10 cellular contexts compared by ENCODE assay signal in the genomic region with DNA sequence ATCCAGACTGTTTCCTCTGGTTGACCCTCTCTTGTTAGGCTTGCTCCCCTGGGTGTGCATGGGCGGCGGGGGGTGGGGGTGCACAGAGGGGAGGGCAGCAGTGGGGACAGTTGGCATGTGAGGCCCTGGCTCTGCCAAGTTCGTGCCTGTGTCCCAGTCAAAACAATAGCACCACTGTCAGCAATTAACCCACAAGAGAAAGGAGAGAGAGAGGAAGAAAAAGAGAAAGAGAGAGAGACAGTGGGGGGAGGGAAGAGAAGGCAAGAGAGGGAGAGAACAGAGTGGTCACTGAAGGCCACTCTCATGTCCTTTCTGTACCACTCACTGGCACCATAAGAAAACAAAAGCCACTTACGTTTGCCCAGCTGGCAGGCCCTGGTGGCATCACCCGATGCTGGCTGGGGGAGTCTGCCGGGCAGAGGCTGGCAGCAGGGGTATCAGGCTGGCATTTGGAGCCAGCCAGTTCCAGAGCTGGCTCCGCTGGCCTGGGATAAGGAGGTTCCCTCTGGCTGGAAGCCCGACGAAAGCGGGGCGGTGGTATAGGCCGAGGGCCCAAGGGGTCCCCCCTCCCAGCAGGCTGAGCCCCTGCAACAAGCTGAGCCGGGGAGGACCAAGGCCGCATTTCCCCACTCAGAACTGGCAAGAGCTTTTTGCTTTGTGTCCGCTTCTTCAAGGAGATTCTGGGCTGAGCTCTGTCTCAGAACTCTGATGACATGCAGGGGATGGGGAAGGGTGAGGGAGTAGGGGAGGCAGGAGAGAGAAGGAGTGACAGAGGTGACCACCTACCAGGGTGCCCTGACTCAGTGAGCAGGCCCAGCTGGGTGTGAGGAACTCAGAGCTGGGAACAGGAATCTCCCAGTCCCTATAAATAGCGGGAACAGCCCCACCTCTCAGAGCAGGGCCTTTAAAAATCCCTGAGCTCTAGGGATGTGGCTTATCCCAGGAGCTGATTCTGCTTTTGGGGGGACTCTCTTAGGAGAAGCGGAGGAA. TPM values are rescaled to one million over a fixed set of nuclear protein-coding genes. Genes with fewer than 3 reads are reported as not detected.
DNase-seq lines count a peak whose midpoint lies in the region; ATAC-seq and TF ChIP-seq lines count a peak whose summit lies in the region.
"Had no signal": no experiment of that assay in that cellular context is flagged by ENCODE, and none has a peak within 500 bp of the region (broad histone marks: within the 10 kb centered on the region; RNA-seq: fewer than 3 reads in every experiment).

No MANE protein-coding gene starts in this region.

- peaks cover 47% of the 10 kb centered on the region for H3K4me1 ChIP-seq in OCI-LY7 (ENCODE audit: insufficient read depth, low read length, poor library complexity, severe bottlenecking)

- peak overlapping the region; percentile 65 for H3K4me3 Mint-ChIP-seq in glutamatergic neuron (ENCODE audit: unreplicated experiment)

- peak overlapping the region; percentile 62 for H3K4me2 ChIP-seq in OCI-LY7 (ENCODE audit: low read length)

- H3K9me2 ChIP-seq in OCI-LY7 (ENCODE audit: insufficient read depth, low read length) = no peaks in the 10 kb centered on the region

- H4K20me1 ChIP-seq in OCI-LY7 (ENCODE audit: insufficient read depth, low read length) = no peaks in the 10 kb centered on the region

- H3K9me3 Mint-ChIP-seq in glutamatergic neuron (ENCODE audit: unreplicated experiment) = peaks cover 8% of the 10 kb centered on the region

- TF ChIP-seq CTCF in GM12875 (IDR thresholded peaks at IDR 0.05; ENCODE audit: borderline replicate concordance, insufficient read depth, low read depth, low read length) (no peak), OCI-LY7 (conservative IDR thresholded peaks at IDR 0.05; ENCODE audit: low read length) (no peak), glutamatergic neuron (IDR thresholded peaks at IDR 0.05; ENCODE audit: partially characterized antibody, unreplicated experiment) (no peak)

- POLR2A ChIA-PET in OCI-LY7 (lab: Charles Lee) = interaction anchor here (0.7 to 6.3 kb wide), 11 partner anchors 12 to 144 kb away, joined by 3 to 55 read pairs (median 4); a partner anchor contains a TSS

- DNase-seq in OCI-LY7 (ENCODE audit: low spot score) (no peak), glutamatergic neuron (no peak), posterior cingulate gyrus (peak; percentile 66 to 97 (median 77)), NCI-H345 treated with DMSO at 0.1 percent for 48 hours (lab: John Stamatoyannopoulos, UW; ENCODE audit: unreplicated experiment) (no peak), NCI-H526 treated with DMSO at 0.1 percent for 48 hours (lab: John Stamatoyannopoulos, UW) (no peak)
- DNase-seq: activated gamma-delta T cell treated with Interleukin-2 at 50 U/mL for 16 hours, NCI-H1105 had no signal

- no peak overlapping the region for H3K27ac ChIP-seq in OCI-LY7 (ENCODE audit: low read depth, low read length, poor library complexity, severe bottlenecking)

- peak overlapping the region; percentile 81 for H3K27ac Mint-ChIP-seq in glutamatergic neuron (ENCODE audit: unreplicated experiment)

- peaks cover 35% of the 10 kb centered on the region for H3K4me1 Mint-ChIP-seq in glutamatergic neuron (ENCODE audit: low read depth, unreplicated experiment)

- no TSS peak for BruUV-seq in OCI-LY7 (replicated peaks; lab: Mats Ljungman, UMichigan)

- H3K36me3 Mint-ChIP-seq in glutamatergic neuron (ENCODE audit: unreplicated experiment) = peaks cover 21% of the 10 kb centered on the region

- no peaks in the 10 kb centered on the region for H3K79me2 ChIP-seq in OCI-LY7 (ENCODE audit: insufficient read depth, low read depth, low read length)

- H3K36me3 ChIP-seq in OCI-LY7 (ENCODE audit: insufficient read depth, low read length) = no peaks in the 10 kb centered on the region

- CTCF ChIA-PET in OCI-LY7 (lab: Charles Lee; ENCODE audit: unreplicated experiment) = interaction anchor here (0.6 to 2.4 kb wide), 6 partner anchors 11 to 661 kb away, joined by 3 to 11 read pairs (median 6); no protein-coding TSS in a partner anchor

- intact Hi-C loops in OCI-LY7 (cut with micrococcal nuclease; ENCODE audit: unreplicated experiment) (no loop called here), posterior cingulate gyrus (cut with DNase I) (loop anchor here (1.0 kb wide), 1 partner anchor 28 kb away; a partner anchor contains a TSS)

- H2AFZ ChIP-seq in OCI-LY7 (ENCODE audit: low read length) = no peak overlapping the region

- no peaks in the 10 kb centered on the region for H3K9me3 ChIP-seq in OCI-LY7 (ENCODE audit: low read length)

- peaks cover 13% of the 10 kb centered on the region for H3K27me3 Mint-ChIP-seq in glutamatergic neuron (ENCODE audit: unreplicated experiment)

- no peak for ATAC-seq in HG03521 (IDR thresholded peaks at IDR 0.05; ENCODE audit: unreplicated experiment)
- ATAC-seq in HG02870 (IDR thresholded peaks at IDR 0.05; ENCODE audit: unreplicated experiment) = no peak

- H3K4me3 ChIP-seq in GM12875 (ENCODE audit: low read depth, low read length) = peak overlapping the region; percentile 19
- no peak overlapping the region for H3K4me3 ChIP-seq in OCI-LY7 (ENCODE audit: low read depth, low read length, poor library complexity, severe bottlenecking)

RNA-seq across cellular contexts. Expression of a gene that starts 27.9 kb away (rescaled TPM):
- 11.9 and 12.5 TPM in 2 replicates for total RNA-seq in OCI-LY7 (2014; rRNA removed; shearing (Covaris generic))
- total RNA-seq in OCI-LY7 (2022) (36.3 and 43.9 TPM in 2 replicates), glutamatergic neuron (ENCODE audit: unreplicated experiment) (156 TPM)

RNA-seq across cellular contexts. Expression of a gene that starts 49.5 kb away (rescaled TPM):
- 102 and 120 TPM in 2 replicates for total RNA-seq in OCI-LY7 (2014; rRNA removed; shearing (Covaris generic))
- 282 and 343 TPM in 2 replicates for total RNA-seq in OCI-LY7 (2022)
- 93.9 TPM for total RNA-seq in glutamatergic neuron (ENCODE audit: unreplicated experiment)

RNA-seq across cellular contexts. Expression of a gene that starts 55.1 kb away (rescaled TPM):
- 63.5 and 72.6 TPM in 2 replicates for total RNA-seq in OCI-LY7 (2014; rRNA removed; shearing (Covaris generic))
- total RNA-seq in OCI-LY7 (2022) (79.2 and 91.3 TPM in 2 replicates), glutamatergic neuron (ENCODE audit: unreplicated experiment) (45.3 TPM)

Comparison
In these comparisons a context has a peak if more than half of its experiments do, and no peak if none do; other contexts are left out.
1. DNase-seq: peak in posterior cingulate gyrus (10 of 10); none in OCI-LY7 (single experiment), glutamatergic neuron (single experiment), NCI-H345 treated with DMSO at 0.1 percent for 48 hours (single experiment) and NCI-H526 treated with DMSO at 0.1 percent for 48 hours (single experiment).